ENCODE assay signal across 1 cellular context in the genomic region with DNA sequence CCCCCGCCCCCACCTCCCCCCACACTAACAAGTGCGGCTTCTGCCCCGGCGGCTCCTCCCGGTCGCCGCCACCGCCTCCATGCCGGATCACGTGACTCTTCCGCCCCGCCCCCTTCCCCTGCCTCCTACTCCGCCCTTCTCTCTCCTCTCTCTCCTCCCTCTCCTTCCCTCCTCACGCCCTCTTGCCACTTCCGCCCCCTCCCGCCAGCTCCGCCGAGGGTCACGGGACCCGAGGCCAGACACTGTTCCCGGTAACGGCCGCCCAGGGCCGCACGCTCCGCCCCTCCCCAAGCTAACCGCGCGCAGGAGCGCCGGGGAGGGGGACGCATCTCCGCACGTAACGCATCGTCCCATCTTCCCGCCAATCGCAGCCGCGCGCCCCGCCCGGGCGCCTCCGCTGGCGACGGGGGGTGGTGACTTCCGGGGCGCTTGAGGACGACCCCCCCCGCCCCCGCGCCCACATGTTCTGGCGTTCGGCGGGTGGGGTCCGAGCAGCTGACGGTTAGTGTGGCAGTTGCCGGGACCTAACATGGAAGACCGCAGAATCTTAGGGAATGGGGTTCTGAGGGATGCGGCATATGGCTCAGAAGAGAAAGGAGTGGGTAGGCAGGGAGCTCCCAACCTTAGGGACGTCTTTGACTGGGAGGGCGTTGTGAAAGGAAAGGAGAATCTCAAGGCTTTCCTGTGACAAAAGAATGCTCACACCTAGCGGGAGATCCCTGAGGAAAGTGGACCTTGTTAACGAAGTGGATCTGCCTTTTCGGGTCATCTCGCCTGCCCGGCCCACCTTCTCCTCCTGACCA.
A peak's percentile ranks its signal among the peaks of the same experiment; 100 is the strongest.
TF ChIP-seq lines count a peak whose summit lies in the region.

A gene with protein sequence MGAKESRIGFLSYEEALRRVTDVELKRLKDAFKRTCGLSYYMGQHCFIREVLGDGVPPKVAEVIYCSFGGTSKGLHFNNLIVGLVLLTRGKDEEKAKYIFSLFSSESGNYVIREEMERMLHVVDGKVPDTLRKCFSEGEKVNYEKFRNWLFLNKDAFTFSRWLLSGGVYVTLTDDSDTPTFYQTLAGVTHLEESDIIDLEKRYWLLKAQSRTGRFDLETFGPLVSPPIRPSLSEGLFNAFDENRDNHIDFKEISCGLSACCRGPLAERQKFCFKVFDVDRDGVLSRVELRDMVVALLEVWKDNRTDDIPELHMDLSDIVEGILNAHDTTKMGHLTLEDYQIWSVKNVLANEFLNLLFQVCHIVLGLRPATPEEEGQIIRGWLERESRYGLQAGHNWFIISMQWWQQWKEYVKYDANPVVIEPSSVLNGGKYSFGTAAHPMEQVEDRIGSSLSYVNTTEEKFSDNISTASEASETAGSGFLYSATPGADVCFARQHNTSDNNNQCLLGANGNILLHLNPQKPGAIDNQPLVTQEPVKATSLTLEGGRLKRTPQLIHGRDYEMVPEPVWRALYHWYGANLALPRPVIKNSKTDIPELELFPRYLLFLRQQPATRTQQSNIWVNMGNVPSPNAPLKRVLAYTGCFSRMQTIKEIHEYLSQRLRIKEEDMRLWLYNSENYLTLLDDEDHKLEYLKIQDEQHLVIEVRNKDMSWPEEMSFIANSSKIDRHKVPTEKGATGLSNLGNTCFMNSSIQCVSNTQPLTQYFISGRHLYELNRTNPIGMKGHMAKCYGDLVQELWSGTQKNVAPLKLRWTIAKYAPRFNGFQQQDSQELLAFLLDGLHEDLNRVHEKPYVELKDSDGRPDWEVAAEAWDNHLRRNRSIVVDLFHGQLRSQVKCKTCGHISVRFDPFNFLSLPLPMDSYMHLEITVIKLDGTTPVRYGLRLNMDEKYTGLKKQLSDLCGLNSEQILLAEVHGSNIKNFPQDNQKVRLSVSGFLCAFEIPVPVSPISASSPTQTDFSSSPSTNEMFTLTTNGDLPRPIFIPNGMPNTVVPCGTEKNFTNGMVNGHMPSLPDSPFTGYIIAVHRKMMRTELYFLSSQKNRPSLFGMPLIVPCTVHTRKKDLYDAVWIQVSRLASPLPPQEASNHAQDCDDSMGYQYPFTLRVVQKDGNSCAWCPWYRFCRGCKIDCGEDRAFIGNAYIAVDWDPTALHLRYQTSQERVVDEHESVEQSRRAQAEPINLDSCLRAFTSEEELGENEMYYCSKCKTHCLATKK (N-terminal part only) (minus strand): TSS at position 92 of the 803 bp plus-strand sequence. CDS start 194 bp downstream, outside the sequence.

TF ChIP-seq in HepG2, 621 proteins besides CTCF, POLR2A, EP300 and RAD21 (continued from another document and continues in another):
- TF ChIP-seq, protein P1, sequence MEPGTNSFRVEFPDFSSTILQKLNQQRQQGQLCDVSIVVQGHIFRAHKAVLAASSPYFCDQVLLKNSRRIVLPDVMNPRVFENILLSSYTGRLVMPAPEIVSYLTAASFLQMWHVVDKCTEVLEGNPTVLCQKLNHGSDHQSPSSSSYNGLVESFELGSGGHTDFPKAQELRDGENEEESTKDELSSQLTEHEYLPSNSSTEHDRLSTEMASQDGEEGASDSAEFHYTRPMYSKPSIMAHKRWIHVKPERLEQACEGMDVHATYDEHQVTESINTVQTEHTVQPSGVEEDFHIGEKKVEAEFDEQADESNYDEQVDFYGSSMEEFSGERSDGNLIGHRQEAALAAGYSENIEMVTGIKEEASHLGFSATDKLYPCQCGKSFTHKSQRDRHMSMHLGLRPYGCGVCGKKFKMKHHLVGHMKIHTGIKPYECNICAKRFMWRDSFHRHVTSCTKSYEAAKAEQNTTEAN (CRISPR knock-in tag; conservative IDR thresholded peaks at IDR 0.05): 0 out of 2 replicates have a peak, but pooled peaks have one; percentile 17
- TF ChIP-seq NFKBIZ (CRISPR knock-in tag; IDR thresholded peaks at IDR 0.05) (peak; percentile 53), KDM4B (CRISPR knock-in tag; IDR thresholded peaks at IDR 0.05) (no peak; the same call in 1 of the 2 replicates), MAFK (conservative IDR thresholded peaks at IDR 0.05 in 1 of 2, IDR thresholded peaks at IDR 0.05 in 1 of 2; ENCODE audit: low read length in 2 of 2) (no peak), GATAD2A (CRISPR knock-in tag; IDR thresholded peaks at IDR 0.05) (peak; percentile 27), ZNF616 (CRISPR knock-in tag; IDR thresholded peaks at IDR 0.05; ENCODE audit: low read depth) (no peak), ZNF773 (CRISPR knock-in tag; IDR thresholded peaks at IDR 0.05; ENCODE audit: borderline replicate concordance) (no peak), ZEB1 (IDR thresholded peaks at IDR 0.05; ENCODE audit: insufficient replicate concordance, low read depth) (peak; percentile 44), NFYB (CRISPR knock-in tag; IDR thresholded peaks at IDR 0.05) (peak; percentile 91), SMYD3 (CRISPR knock-in tag; IDR thresholded peaks at IDR 0.05) (peak; percentile 94), ZNF549 (CRISPR knock-in tag; IDR thresholded peaks at IDR 0.05) (no peak), TBL1XR1 (IDR thresholded peaks at IDR 0.05; ENCODE audit: borderline replicate concordance, low read length, partially characterized antibody) (peak; percentile 43), ZNF768 (CRISPR knock-in tag; IDR thresholded peaks at IDR 0.05) (no peak), PHF21A (CRISPR knock-in tag; IDR thresholded peaks at IDR 0.05) (peak; percentile 97), GZF1 (CRISPR knock-in tag; IDR thresholded peaks at IDR 0.05) (peak; percentile 41; the same call in 1 of the 2 replicates), PAWR (CRISPR knock-in tag; IDR thresholded peaks at IDR 0.05; ENCODE audit: borderline replicate concordance) (no peak; the same call in 1 of the 2 replicates), ZNF329 (CRISPR knock-in tag; IDR thresholded peaks at IDR 0.05; ENCODE audit: low read depth) (no peak; the same call in 1 of the 2 replicates), JUND (CRISPR knock-in tag; IDR thresholded peaks at IDR 0.05) (no peak), KLF11 (CRISPR knock-in tag; IDR thresholded peaks at IDR 0.05) (peak; percentile 23; the same call in 1 of the 2 replicates), CHD2 (IDR thresholded peaks at IDR 0.05; ENCODE audit: low read depth, low read length) (peak; percentile 44; the same call in 1 of the 2 replicates)
- TF ChIP-seq, protein P2, sequence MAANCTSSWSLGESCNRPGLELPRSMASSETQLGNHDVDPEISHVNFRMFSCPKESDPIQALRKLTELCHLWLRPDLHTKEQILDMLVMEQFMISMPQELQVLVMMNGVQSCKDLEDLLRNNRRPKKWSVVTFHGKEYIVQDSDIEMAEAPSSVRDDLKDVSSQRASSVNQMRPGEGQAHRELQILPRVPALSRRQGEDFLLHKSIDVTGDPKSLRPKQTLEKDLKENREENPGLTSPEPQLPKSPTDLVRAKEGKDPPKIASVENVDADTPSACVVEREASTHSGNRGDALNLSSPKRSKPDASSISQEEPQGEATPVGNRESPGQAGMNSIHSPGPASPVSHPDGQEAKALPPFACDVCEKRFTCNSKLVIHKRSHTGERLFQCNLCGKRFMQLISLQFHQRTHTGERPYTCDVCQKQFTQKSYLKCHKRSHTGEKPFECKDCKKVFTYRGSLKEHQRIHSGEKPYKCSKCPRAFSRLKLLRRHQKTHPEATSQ (CRISPR knock-in tag; IDR thresholded peaks at IDR 0.05; ENCODE audit: borderline replicate concordance): peak; percentile 95
- TF ChIP-seq, protein P3, sequence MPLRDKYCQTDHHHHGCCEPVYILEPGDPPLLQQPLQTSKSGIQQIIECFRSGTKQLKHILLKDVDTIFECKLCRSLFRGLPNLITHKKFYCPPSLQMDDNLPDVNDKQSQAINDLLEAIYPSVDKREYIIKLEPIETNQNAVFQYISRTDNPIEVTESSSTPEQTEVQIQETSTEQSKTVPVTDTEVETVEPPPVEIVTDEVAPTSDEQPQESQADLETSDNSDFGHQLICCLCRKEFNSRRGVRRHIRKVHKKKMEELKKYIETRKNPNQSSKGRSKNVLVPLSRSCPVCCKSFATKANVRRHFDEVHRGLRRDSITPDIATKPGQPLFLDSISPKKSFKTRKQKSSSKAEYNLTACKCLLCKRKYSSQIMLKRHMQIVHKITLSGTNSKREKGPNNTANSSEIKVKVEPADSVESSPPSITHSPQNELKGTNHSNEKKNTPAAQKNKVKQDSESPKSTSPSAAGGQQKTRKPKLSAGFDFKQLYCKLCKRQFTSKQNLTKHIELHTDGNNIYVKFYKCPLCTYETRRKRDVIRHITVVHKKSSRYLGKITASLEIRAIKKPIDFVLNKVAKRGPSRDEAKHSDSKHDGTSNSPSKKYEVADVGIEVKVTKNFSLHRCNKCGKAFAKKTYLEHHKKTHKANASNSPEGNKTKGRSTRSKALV (CRISPR knock-in tag; IDR thresholded peaks at IDR 0.05): peak; percentile 70
- TF ChIP-seq, protein P4, sequence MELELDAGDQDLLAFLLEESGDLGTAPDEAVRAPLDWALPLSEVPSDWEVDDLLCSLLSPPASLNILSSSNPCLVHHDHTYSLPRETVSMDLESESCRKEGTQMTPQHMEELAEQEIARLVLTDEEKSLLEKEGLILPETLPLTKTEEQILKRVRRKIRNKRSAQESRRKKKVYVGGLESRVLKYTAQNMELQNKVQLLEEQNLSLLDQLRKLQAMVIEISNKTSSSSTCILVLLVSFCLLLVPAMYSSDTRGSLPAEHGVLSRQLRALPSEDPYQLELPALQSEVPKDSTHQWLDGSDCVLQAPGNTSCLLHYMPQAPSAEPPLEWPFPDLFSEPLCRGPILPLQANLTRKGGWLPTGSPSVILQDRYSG (CRISPR knock-in tag; IDR thresholded peaks at IDR 0.05): no peak
- TF ChIP-seq, protein P5, sequence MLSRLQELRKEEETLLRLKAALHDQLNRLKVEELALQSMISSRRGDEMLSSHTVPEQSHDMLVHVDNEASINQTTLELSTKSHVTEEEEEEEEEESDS (CRISPR knock-in tag; IDR thresholded peaks at IDR 0.05; ENCODE audit: borderline replicate concordance): peak; percentile 90; the same call in 1 of the 2 replicates
- TF ChIP-seq, protein P6, sequence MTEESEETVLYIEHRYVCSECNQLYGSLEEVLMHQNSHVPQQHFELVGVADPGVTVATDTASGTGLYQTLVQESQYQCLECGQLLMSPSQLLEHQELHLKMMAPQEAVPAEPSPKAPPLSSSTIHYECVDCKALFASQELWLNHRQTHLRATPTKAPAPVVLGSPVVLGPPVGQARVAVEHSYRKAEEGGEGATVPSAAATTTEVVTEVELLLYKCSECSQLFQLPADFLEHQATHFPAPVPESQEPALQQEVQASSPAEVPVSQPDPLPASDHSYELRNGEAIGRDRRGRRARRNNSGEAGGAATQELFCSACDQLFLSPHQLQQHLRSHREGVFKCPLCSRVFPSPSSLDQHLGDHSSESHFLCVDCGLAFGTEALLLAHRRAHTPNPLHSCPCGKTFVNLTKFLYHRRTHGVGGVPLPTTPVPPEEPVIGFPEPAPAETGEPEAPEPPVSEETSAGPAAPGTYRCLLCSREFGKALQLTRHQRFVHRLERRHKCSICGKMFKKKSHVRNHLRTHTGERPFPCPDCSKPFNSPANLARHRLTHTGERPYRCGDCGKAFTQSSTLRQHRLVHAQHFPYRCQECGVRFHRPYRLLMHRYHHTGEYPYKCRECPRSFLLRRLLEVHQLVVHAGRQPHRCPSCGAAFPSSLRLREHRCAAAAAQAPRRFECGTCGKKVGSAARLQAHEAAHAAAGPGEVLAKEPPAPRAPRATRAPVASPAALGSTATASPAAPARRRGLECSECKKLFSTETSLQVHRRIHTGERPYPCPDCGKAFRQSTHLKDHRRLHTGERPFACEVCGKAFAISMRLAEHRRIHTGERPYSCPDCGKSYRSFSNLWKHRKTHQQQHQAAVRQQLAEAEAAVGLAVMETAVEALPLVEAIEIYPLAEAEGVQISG (CRISPR knock-in tag; IDR thresholded peaks at IDR 0.05): peak; percentile 81
- TF ChIP-seq, protein P7, sequence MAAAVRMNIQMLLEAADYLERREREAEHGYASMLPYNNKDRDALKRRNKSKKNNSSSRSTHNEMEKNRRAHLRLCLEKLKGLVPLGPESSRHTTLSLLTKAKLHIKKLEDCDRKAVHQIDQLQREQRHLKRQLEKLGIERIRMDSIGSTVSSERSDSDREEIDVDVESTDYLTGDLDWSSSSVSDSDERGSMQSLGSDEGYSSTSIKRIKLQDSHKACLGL (CRISPR knock-in tag; IDR thresholded peaks at IDR 0.05): peak; percentile 92
- TF ChIP-seq, protein P8, sequence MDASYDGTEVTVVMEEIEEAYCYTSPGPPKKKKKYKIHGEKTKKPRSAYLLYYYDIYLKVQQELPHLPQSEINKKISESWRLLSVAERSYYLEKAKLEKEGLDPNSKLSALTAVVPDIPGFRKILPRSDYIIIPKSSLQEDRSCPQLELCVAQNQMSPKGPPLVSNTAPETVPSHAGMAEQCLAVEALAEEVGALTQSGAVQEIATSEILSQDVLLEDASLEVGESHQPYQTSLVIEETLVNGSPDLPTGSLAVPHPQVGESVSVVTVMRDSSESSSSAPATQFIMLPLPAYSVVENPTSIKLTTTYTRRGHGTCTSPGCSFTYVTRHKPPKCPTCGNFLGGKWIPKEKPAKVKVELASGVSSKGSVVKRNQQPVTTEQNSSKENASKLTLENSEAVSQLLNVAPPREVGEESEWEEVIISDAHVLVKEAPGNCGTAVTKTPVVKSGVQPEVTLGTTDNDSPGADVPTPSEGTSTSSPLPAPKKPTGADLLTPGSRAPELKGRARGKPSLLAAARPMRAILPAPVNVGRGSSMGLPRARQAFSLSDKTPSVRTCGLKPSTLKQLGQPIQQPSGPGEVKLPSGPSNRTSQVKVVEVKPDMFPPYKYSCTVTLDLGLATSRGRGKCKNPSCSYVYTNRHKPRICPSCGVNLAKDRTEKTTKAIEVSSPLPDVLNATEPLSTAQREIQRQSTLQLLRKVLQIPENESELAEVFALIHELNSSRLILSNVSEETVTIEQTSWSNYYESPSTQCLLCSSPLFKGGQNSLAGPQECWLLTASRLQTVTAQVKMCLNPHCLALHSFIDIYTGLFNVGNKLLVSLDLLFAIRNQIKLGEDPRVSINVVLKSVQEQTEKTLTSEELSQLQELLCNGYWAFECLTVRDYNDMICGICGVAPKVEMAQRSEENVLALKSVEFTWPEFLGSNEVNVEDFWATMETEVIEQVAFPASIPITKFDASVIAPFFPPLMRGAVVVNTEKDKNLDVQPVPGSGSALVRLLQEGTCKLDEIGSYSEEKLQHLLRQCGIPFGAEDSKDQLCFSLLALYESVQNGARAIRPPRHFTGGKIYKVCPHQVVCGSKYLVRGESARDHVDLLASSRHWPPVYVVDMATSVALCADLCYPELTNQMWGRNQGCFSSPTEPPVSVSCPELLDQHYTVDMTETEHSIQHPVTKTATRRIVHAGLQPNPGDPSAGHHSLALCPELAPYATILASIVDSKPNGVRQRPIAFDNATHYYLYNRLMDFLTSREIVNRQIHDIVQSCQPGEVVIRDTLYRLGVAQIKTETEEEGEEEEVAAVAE (CRISPR knock-in tag; IDR thresholded peaks at IDR 0.05; ENCODE audit: borderline replicate concordance): peak; percentile 79; the same call in 1 of the 2 replicates
